ENCODE assay signal across 14 cellular contexts in genomic region chr2:205574041-205574440, GRCh38.
"Had no signal": no experiment of that assay in that cellular context is flagged by ENCODE, and none has a peak within 500 bp of the region (broad histone marks: within the 10 kb centered on the region; RNA-seq: fewer than 3 reads in every experiment).

No MANE protein-coding gene starts in this region.

- DNase-seq: activated CD8-positive, alpha-beta T cell treated with anti-CD3 and anti-CD28 coated beads, Interleukin-2, amount 10 ng/mL, durations not matched to agents 7 days and 5 days; activated naive CD4-positive, alpha-beta T cell treated with anti-CD3 and anti-CD28 coated beads for 36 hours; dermis blood vessel endothelial cell; kidney glomerular epithelial cell; sigmoid colon; stimulated activated CD4-positive, alpha-beta T cell treated with anti-CD3 and anti-CD28 coated beads, Interleukin-2, amount 100 ng/mL, for 48 hours; stimulated activated CD8-positive, alpha-beta memory T cell treated with anti-CD3 and anti-CD28 coated beads, Interleukin-4, amount 100 ng/mL, for 48 hours; stimulated activated naive CD8-positive, alpha-beta T cell treated with anti-CD3 and anti-CD28 coated beads, Interleukin-15, Interleukin-2, amounts not matched to agents 100 U/mL and 50 U/mL, for 24 hours; T-helper 9 cell; upper lobe of left lung had no signal

- H3K27ac Mint-ChIP-seq: activated CD8-positive, alpha-beta T cell treated with anti-CD3 and anti-CD28 coated beads, Interleukin-2, amount 10 ng/mL, durations not matched to agents 7 days and 5 days; activated naive CD4-positive, alpha-beta T cell treated with anti-CD3 and anti-CD28 coated beads for 36 hours; mesothelial cell of epicardium had no signal

- H3K9me3 Mint-ChIP-seq: central memory CD8-positive, alpha-beta T cell had no signal

- H3K4me1 Mint-ChIP-seq: central memory CD8-positive, alpha-beta T cell had no signal

- H3K4me3 Mint-ChIP-seq: activated CD8-positive, alpha-beta T cell treated with anti-CD3 and anti-CD28 coated beads, Interleukin-2, amount 10 ng/mL, durations not matched to agents 7 days and 5 days; activated naive CD4-positive, alpha-beta T cell treated with anti-CD3 and anti-CD28 coated beads for 36 hours; central memory CD8-positive, alpha-beta T cell; mesothelial cell of epicardium; neural crest cell had no signal

- ATAC-seq: activated CD8-positive, alpha-beta T cell treated with anti-CD3 and anti-CD28 coated beads, Interleukin-2, amount 10 ng/mL, durations not matched to agents 7 days and 5 days; gastroesophageal sphincter; stimulated activated naive CD8-positive, alpha-beta T cell treated with anti-CD3 and anti-CD28 coated beads, Interleukin-15, Interleukin-2, amounts not matched to agents 100 U/mL and 50 U/mL, for 24 hours had no signal

- H3K27me3 Mint-ChIP-seq: central memory CD8-positive, alpha-beta T cell had no signal
